In genomic region chr17:55727275-55727674, GRCh38 we compare ENCODE assay signal across 17 cellular contexts. TPM values are rescaled to one million over a fixed set of nuclear protein-coding genes. Genes with fewer than 3 reads are reported as not detected.
"Had no signal": no experiment of that assay in that cellular context is flagged by ENCODE, and none has a peak within 500 bp of the region (broad histone marks: within the 10 kb centered on the region; RNA-seq: fewer than 3 reads in every experiment).

No MANE protein-coding gene starts in this region.

- H3K79me2 ChIP-seq: hepatocyte had no signal

- H2AFZ ChIP-seq: hepatocyte had no signal

- DNase-seq: activated CD4-positive, alpha-beta T cell treated with anti-CD3 and anti-CD28 coated beads, Interleukin-2, amount 50 U/mL, for 48 hours; activated effector memory CD4-positive, alpha-beta T cell treated with anti-CD3 and anti-CD28 coated beads, Interleukin-2, amount 50 U/mL, for 16 hours; activated T-cell treated with anti-CD3 and anti-CD28 coated beads, Interleukin-2, amount 50 U/mL, for 4 hours; amniotic stem cell; effector memory CD4-positive, alpha-beta T cell; gastrocnemius medialis; occipital lobe; psoas muscle; stimulated activated CD4-positive, alpha-beta T cell treated with anti-CD3 and anti-CD28 coated beads, Interleukin-12 subunit alpha, Interleukin-12 subunit beta, amount 100 ng/mL, for 4 hours; stimulated activated naive CD8-positive, alpha-beta T cell treated with anti-CD3 and anti-CD28 coated beads, Interleukin-15, Interleukin-2, amounts not matched to agents 100 U/mL and 50 U/mL, for 24 hours had no signal

- H3K36me3 ChIP-seq: gastrocnemius medialis, thoracic aorta had no signal

- ATAC-seq: activated CD4-positive, CD25-positive, alpha-beta regulatory T cell treated with anti-CD3 and anti-CD28 coated beads, Interleukin-2, amount 50 U/mL, for 24 hours; activated naive CD4-positive, alpha-beta T cell treated with anti-CD3 and anti-CD28 coated beads, Interleukin-2, amount 50 U/mL, for 72 hours; activated T-cell treated with anti-CD3 and anti-CD28 coated beads, Interleukin-2, amount 50 U/mL, for 4 hours; gastrocnemius medialis; natural killer cell treated with Interleukin-12 subunit alpha and Interleukin-12 subunit beta and Interleukin-15 and Interleukin-18, amount 100 ng/mL, for 72 hours; psoas muscle; stimulated activated naive CD8-positive, alpha-beta T cell treated with anti-CD3 and anti-CD28 coated beads, Interleukin-15, Interleukin-2, amounts not matched to agents 100 U/mL and 50 U/mL, for 24 hours had no signal

- H3K4me3 ChIP-seq: hepatocyte, lung, psoas muscle, thoracic aorta had no signal

- H3K9me3 ChIP-seq: gastrocnemius medialis, psoas muscle, thoracic aorta had no signal

- H3K27me3 ChIP-seq: gastrocnemius medialis, hepatocyte had no signal

RNA-seq across cellular contexts. Expression of gene TMEM100, which starts 4.6 kb away (rescaled TPM):
- total RNA-seq: activated naive CD4-positive, alpha-beta T cell treated with anti-CD3 and anti-CD28 coated beads, Interleukin-2, amount 50 U/mL, for 72 hours; activated T-cell treated with anti-CD3 and anti-CD28 coated beads, Interleukin-2, amount 50 U/mL, for 4 hours; kidney epithelial cell; natural killer cell treated with Interleukin-12 subunit alpha and Interleukin-12 subunit beta and Interleukin-15 and Interleukin-18, amount 100 ng/mL, for 72 hours had no signal
